In the genomic region with DNA sequence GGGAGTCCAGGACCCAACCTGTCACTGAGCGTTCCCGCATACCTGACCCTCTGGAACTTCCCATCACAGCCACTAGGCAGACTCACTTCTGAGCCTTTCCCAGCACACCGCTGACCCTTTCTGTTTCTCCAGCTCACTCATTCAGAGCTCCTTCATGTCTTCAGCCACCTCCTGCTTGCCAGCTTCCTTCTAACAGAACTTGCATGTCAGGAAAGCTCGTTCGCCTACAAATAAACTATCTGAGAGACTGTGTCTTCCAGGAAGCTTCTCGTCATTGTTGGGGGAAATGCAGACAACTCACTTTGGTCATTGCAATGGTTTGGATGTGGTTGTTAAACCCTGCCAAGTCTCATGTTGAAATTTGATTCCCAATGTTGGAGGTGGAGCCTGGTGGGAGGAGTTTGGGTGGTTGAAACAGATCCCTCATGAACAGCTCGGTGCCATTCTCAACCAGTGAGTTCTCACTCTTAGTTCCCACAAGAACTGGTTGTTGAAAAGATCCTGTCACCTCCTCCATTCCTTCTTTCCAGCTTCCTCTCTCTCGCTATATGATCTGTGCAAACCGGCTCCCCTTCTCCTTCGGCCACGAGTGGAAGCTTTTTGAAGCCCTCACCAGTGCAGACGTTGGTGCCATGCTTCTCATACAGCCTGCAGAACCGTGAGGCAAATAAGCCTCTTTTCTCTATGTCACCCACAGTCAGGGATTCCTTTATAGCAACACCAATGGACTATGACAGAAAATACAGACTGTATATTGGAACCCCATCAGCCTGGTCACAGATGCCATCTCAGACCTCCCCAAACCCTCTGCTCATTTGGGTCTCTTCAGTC, we compare ENCODE assay signal across 8 cellular contexts. TPM values are rescaled to one million over a fixed set of nuclear protein-coding genes. Genes with fewer than 3 reads are reported as not detected.
DNase-seq lines count a peak whose midpoint lies in the region; ATAC-seq and TF ChIP-seq lines count a peak whose summit lies in the region.
"Had no signal": no experiment of that assay in that cellular context is flagged by ENCODE, and none has a peak within 500 bp of the region (broad histone marks: within the 10 kb centered on the region; RNA-seq: fewer than 3 reads in every experiment).

No MANE protein-coding gene starts in this region.

- DNase-seq in T47D (ENCODE audit: low read depth in 1 of 2, low spot score in 1 of 2) (peak; percentile 62 to 87), islet precursor cell (peak; percentile 86), upper lobe of left lung (peak in 1 of 2 donors; percentile 72), cerebellar nuclear complex (lab: John Stamatoyannopoulos, UW) (no peak), OCI-LY7 (ENCODE audit: low spot score) (no peak), NCI-H2171 treated with DMSO at 0.1 percent for 48 hours (lab: John Stamatoyannopoulos, UW) (no peak)
- DNase-seq: activated CD8-positive, alpha-beta memory T cell treated with anti-CD3 and anti-CD28 coated beads, Interleukin-2, amount 50 U/mL, for 4 hours had no signal

- intact Hi-C loops in OCI-LY7 (cut with micrococcal nuclease; ENCODE audit: unreplicated experiment): no loop called here

- POLR2A ChIA-PET in OCI-LY7 (lab: Charles Lee): interaction anchor here (0.6 to 1.4 kb wide), 2 partner anchors 61 to 126 kb away, joined by 3 to 4 read pairs; no protein-coding TSS in a partner anchor

- in situ Hi-C loops in T47D (cut with HindIII; ENCODE audit: low pct_unique_long_range_greater_than_20kb, low sequenced_read_pairs): no loop called here

- H3K36me3 ChIP-seq in HUES48 (ENCODE audit: control insufficient read depth, insufficient read depth, low read length) (no peaks in the 10 kb centered on the region), upper lobe of left lung (no peaks in the 10 kb centered on the region), OCI-LY7 (ENCODE audit: insufficient read depth, low read length) (no peaks in the 10 kb centered on the region)

- TF ChIP-seq POLR2A in upper lobe of left lung (IDR thresholded peaks at IDR 0.05): peak in 1 of 4 donors; percentile 46

- no peak overlapping the region for H3K9ac ChIP-seq in HUES48 (ENCODE audit: low read depth, low read length)

- H3K4me2 ChIP-seq in OCI-LY7 (ENCODE audit: low read length): no peak overlapping the region

- peak overlapping the region; percentile 60 for H3K27ac ChIP-seq in HUES48 (ENCODE audit: low read depth, low read length)
- peak overlapping the region; percentile 8 to 72 (median 31) for H3K27ac ChIP-seq in upper lobe of left lung
- H3K27ac ChIP-seq in OCI-LY7 (ENCODE audit: low read depth, low read length, poor library complexity, severe bottlenecking): no peak overlapping the region

- peak in 2 of 4 donors; percentile 18 to 49 for TF ChIP-seq EP300 in upper lobe of left lung (IDR thresholded peaks at IDR 0.05)

- ATAC-seq in upper lobe of left lung (ENCODE audit: low FRiP score in 2 of 2): peak; percentile 76 to 79

- no TSS peak for BruUV-seq in OCI-LY7 (replicated peaks; lab: Mats Ljungman, UMichigan)

- TF ChIP-seq CTCF in upper lobe of left lung (IDR thresholded peaks at IDR 0.05) (peak in 4 of 6 experiments; percentile 8 to 50 (median 28)), OCI-LY7 (conservative IDR thresholded peaks at IDR 0.05; ENCODE audit: low read length) (no peak)

- peak overlapping the region; percentile 55 for H3K4me3 ChIP-seq in HUES48 (ENCODE audit: low read depth, low read length)
- H3K4me3 ChIP-seq in upper lobe of left lung: peak overlapping the region in 3 of 4 donors; percentile 7 to 22 (median 12)
- H3K4me3 ChIP-seq in OCI-LY7 (ENCODE audit: low read depth, low read length, poor library complexity, severe bottlenecking): no peak overlapping the region

- no peak overlapping the region for H2AFZ ChIP-seq in OCI-LY7 (ENCODE audit: low read length)

- H3K4me1 ChIP-seq in HUES48 (ENCODE audit: control insufficient read depth, insufficient read depth, low read length) (peaks cover 9% of the 10 kb centered on the region), upper lobe of left lung (peaks cover 0 to 17% (median 5%) of the 10 kb centered on the region in 4 donors), OCI-LY7 (ENCODE audit: insufficient read depth, low read length, poor library complexity, severe bottlenecking) (no peaks in the 10 kb centered on the region)

- 12 to 16% methylated on average over 13 of the region's 13 CpGs for WGBS in upper lobe of left lung, 2 donors

- no peaks in the 10 kb centered on the region for H4K20me1 ChIP-seq in OCI-LY7 (ENCODE audit: insufficient read depth, low read length)

- no peaks in the 10 kb centered on the region for H3K27me3 ChIP-seq in HUES48 (ENCODE audit: control insufficient read depth, insufficient read depth, low read length)
- no peaks in the 10 kb centered on the region for H3K27me3 ChIP-seq in upper lobe of left lung

- CTCF ChIA-PET in OCI-LY7 (lab: Charles Lee; ENCODE audit: unreplicated experiment): no interaction called here

- no peaks in the 10 kb centered on the region for H3K79me2 ChIP-seq in OCI-LY7 (ENCODE audit: insufficient read depth, low read depth, low read length)

- no peaks in the 10 kb centered on the region for H3K9me2 ChIP-seq in OCI-LY7 (ENCODE audit: insufficient read depth, low read length)

- no peaks in the 10 kb centered on the region for H3K9me3 ChIP-seq in HUES48 (ENCODE audit: control insufficient read depth, insufficient read depth, low read length)
- no peaks in the 10 kb centered on the region for H3K9me3 ChIP-seq in upper lobe of left lung
- H3K9me3 ChIP-seq in OCI-LY7 (ENCODE audit: low read length): no peaks in the 10 kb centered on the region

RNA-seq across cellular contexts. Expression of gene MUC21, which starts 1.4 kb away (rescaled TPM):
- total RNA-seq in upper lobe of left lung (1 to 10 TPM; 2.1 to 5.2 (median 3.6) TPM), OCI-LY7 (2022) (not detected in 2 replicates)
- not detected in 2 replicates for total RNA-seq in OCI-LY7 (2014; rRNA removed; shearing (Covaris generic))

RNA-seq across cellular contexts. Expression of gene MUC22, which starts 28.1 kb away (rescaled TPM):
- under 1 TPM in 3 of 6 donors, not detected in 3; 0.06 to 0.15 (median 0.07) TPM for total RNA-seq in upper lobe of left lung
- total RNA-seq in OCI-LY7 (2014; rRNA removed; shearing (Covaris generic)): not detected in 2 replicates
- not detected in 2 replicates for total RNA-seq in OCI-LY7 (2022)

RNA-seq across cellular contexts. Expression of gene MUCL3, which starts 41.4 kb away (rescaled TPM):
- total RNA-seq in upper lobe of left lung (10 to 100 TPM in 2 of 6 donors, 1 to 10 TPM in 4; 1.8 to 38.8 (median 5.0) TPM), OCI-LY7 (2022) (not detected in 2 replicates)
- not detected in 2 replicates for total RNA-seq in OCI-LY7 (2014; rRNA removed; shearing (Covaris generic))

RNA-seq across cellular contexts. Expression of gene SFTA2, which starts 50.2 kb away (rescaled TPM):
- total RNA-seq in upper lobe of left lung: 100 to 1,000 TPM in 5 of 6 donors, 10 to 100 TPM in 1; 80.7 to 511 (median 229) TPM
- not detected in 2 replicates for total RNA-seq in OCI-LY7 (2014; rRNA removed; shearing (Covaris generic))
- not detected in 2 replicates for total RNA-seq in OCI-LY7 (2022)

Comparison
In these comparisons a context has a peak if more than half of its experiments do, and no peak if none do; other contexts are left out.
1. DNase-seq: peak in T47D (2 of 2) and islet precursor cell (single experiment); none in cerebellar nuclear complex (0 of 2), OCI-LY7 (single experiment) and NCI-H2171 treated with DMSO at 0.1 percent for 48 hours (single experiment).